ENCODE assay signal across 24 cellular contexts in genomic region chr7:46547044-46547443, GRCh38.
"Had no signal": no experiment of that assay in that cellular context is flagged by ENCODE, and none has a peak within 500 bp of the region (broad histone marks: within the 10 kb centered on the region; RNA-seq: fewer than 3 reads in every experiment).

No MANE protein-coding gene starts in this region.

- H3K36me3 ChIP-seq: brain microvascular endothelial cell had no signal

- DNase-seq: activated CD4-positive, alpha-beta memory T cell treated with anti-CD3 and anti-CD28 coated beads for 36 hours; activated CD4-positive, alpha-beta T cell treated with anti-CD3 and anti-CD28 coated beads, Interleukin-2, amount 10 ng/mL, durations not matched to agents 7 days and 5 days; activated CD4-positive, CD25-positive, alpha-beta regulatory T cell; activated CD8-positive, alpha-beta memory T cell treated with anti-CD3 and anti-CD28 coated beads for 24 hours; activated gamma-delta T cell; activated naive CD4-positive, alpha-beta T cell treated with anti-CD3 and anti-CD28 coated beads for 36 hours; activated T-cell treated with anti-CD3 and anti-CD28 coated beads, Interleukin-2, amount 50 U/mL, for 48 hours; amygdala; brain microvascular endothelial cell; central memory CD4-positive, alpha-beta T cell; Kasumi-1; NCI-H1048; NCI-H146; NCI-H187 treated with DMSO at 0.1 percent for 48 hours; NCI-H2081 treated with DMSO at 0.1 percent for 48 hours; NCI-H446; NCI-H524; PC-3; T-helper 1 cell had no signal

- H3K9me3 Mint-ChIP-seq: activated CD4-positive, alpha-beta T cell treated with anti-CD3 and anti-CD28 coated beads, Interleukin-2, amount 10 ng/mL, durations not matched to agents 7 days and 5 days; activated naive CD4-positive, alpha-beta T cell treated with anti-CD3 and anti-CD28 coated beads for 36 hours had no signal

- H3K27ac Mint-ChIP-seq: activated CD4-positive, alpha-beta memory T cell treated with anti-CD3 and anti-CD28 coated beads for 36 hours; activated CD4-positive, alpha-beta T cell treated with anti-CD3 and anti-CD28 coated beads, Interleukin-2, amount 10 ng/mL, durations not matched to agents 7 days and 5 days; activated naive CD4-positive, alpha-beta T cell treated with anti-CD3 and anti-CD28 coated beads for 36 hours; activated naive CD8-positive, alpha-beta T cell; activated T-helper 17 cell treated with anti-CD3 and anti-CD28 coated beads, Interleukin-2, amount 50 U/mL, for 72 hours had no signal

- H3K27ac ChIP-seq: SK-N-MC, VCaP had no signal

- H3K4me3 Mint-ChIP-seq: activated CD4-positive, alpha-beta memory T cell treated with anti-CD3 and anti-CD28 coated beads for 36 hours; activated CD4-positive, alpha-beta T cell treated with anti-CD3 and anti-CD28 coated beads, Interleukin-2, amount 10 ng/mL, durations not matched to agents 7 days and 5 days; activated naive CD4-positive, alpha-beta T cell treated with anti-CD3 and anti-CD28 coated beads for 36 hours; activated naive CD8-positive, alpha-beta T cell; activated T-helper 17 cell treated with anti-CD3 and anti-CD28 coated beads, Interleukin-2, amount 50 U/mL, for 72 hours had no signal

- ATAC-seq: activated T-helper 17 cell treated with anti-CD3 and anti-CD28 coated beads, Interleukin-2, amount 50 U/mL, for 72 hours; PC-3; Right ventricle myocardium inferior had no signal

- H3K27me3 Mint-ChIP-seq: activated CD4-positive, alpha-beta memory T cell treated with anti-CD3 and anti-CD28 coated beads for 36 hours; activated CD4-positive, alpha-beta T cell treated with anti-CD3 and anti-CD28 coated beads, Interleukin-2, amount 10 ng/mL, durations not matched to agents 7 days and 5 days; activated naive CD8-positive, alpha-beta T cell had no signal

- H3K27me3 ChIP-seq: brain microvascular endothelial cell had no signal

- H3K4me3 ChIP-seq: SK-N-MC had no signal

- H3K4me1 Mint-ChIP-seq: activated CD4-positive, alpha-beta T cell treated with anti-CD3 and anti-CD28 coated beads, Interleukin-2, amount 10 ng/mL, durations not matched to agents 7 days and 5 days; activated T-helper 17 cell treated with anti-CD3 and anti-CD28 coated beads, Interleukin-2, amount 50 U/mL, for 72 hours had no signal

- H3K36me3 Mint-ChIP-seq: activated CD4-positive, alpha-beta memory T cell treated with anti-CD3 and anti-CD28 coated beads for 36 hours; activated naive CD8-positive, alpha-beta T cell had no signal
